Comparison of ENCODE assay signal across 1 cellular context in the genomic region with DNA sequence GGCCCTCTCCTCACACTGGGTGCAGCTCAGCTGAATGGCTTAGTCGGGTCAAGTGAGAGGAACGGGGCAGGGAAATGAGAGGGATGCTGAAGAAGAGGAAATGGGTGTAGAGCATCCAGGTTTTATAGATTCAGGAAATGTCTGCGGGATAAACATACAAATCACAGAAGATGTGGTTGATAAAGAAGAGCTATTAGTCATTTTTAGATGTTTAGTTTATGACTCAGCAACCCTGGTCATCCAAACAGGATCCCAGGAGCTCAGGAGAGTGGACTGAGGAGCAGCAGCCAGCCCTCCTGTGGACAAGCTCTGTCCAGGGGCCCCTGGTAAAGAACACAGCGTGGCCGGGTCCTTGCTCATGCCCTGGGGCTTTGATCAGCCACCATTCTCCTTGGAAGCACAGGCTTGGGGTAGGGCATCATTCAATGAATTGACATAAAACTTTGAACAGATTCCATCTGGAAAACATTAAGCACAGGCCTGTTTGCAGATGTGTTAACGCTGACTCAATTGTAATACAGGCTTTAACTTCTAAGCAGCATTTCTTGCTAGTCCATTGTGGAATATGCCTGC.
TF ChIP-seq lines count a peak whose summit lies in the region.

No MANE protein-coding gene starts in this region.

TF ChIP-seq in K562, 482 proteins besides CTCF, POLR2A, EP300 and RAD21 (continued from another document):
- TF ChIP-seq ZNF592 (IDR thresholded peaks at IDR 0.05) (no peak), HSF4 (CRISPR knock-in tag; IDR thresholded peaks at IDR 0.05; ENCODE audit: borderline replicate concordance) (no peak), FOS (IDR thresholded peaks at IDR 0.05; ENCODE audit: extremely low read depth, insufficient read length) (peak; percentile 36), KDM1A (IDR thresholded peaks at IDR 0.05) (peak; percentile 89 to 93), NR2F6 (CRISPR knock-in tag; IDR thresholded peaks at IDR 0.05) (no peak), SMARCE1 (IDR thresholded peaks at IDR 0.05) (peak; percentile 62; the same call in 1 of the 2 replicates), ZNF134 (CRISPR knock-in tag; conservative IDR thresholded peaks at IDR 0.05) (no peak), POLR2H (tag; IDR thresholded peaks at IDR 0.05; ENCODE audit: low read depth) (no peak), NR0B1 (IDR thresholded peaks at IDR 0.05; ENCODE audit: partially characterized antibody) (no peak), ZNF121 (CRISPR knock-in tag; conservative IDR thresholded peaks at IDR 0.05) (no peak), SP1 (CRISPR knock-in tag; IDR thresholded peaks at IDR 0.05) (no peak), FOSL1 (tag; conservative IDR thresholded peaks at IDR 0.05) (peak; percentile 97), PYGO2 (tag; IDR thresholded peaks at IDR 0.05) (no peak), PHB2 (IDR thresholded peaks at IDR 0.05; ENCODE audit: low read depth) (no peak), ZNF197 (CRISPR knock-in tag; IDR thresholded peaks at IDR 0.05; ENCODE audit: low read depth) (no peak), ZNF316 (IDR thresholded peaks at IDR 0.05) (peak; percentile 11; the same call in 1 of the 2 replicates), MAFK (IDR thresholded peaks at IDR 0.05; ENCODE audit: low read length) (peak; percentile 14; the same call in 1 of the 2 replicates), FOXK2 (conservative IDR thresholded peaks at IDR 0.05 in 1 of 2, IDR thresholded peaks at IDR 0.05 in 1 of 2; ENCODE audit: low read depth in 2 of 2) (no peak)
- TF ChIP-seq, protein P1, sequence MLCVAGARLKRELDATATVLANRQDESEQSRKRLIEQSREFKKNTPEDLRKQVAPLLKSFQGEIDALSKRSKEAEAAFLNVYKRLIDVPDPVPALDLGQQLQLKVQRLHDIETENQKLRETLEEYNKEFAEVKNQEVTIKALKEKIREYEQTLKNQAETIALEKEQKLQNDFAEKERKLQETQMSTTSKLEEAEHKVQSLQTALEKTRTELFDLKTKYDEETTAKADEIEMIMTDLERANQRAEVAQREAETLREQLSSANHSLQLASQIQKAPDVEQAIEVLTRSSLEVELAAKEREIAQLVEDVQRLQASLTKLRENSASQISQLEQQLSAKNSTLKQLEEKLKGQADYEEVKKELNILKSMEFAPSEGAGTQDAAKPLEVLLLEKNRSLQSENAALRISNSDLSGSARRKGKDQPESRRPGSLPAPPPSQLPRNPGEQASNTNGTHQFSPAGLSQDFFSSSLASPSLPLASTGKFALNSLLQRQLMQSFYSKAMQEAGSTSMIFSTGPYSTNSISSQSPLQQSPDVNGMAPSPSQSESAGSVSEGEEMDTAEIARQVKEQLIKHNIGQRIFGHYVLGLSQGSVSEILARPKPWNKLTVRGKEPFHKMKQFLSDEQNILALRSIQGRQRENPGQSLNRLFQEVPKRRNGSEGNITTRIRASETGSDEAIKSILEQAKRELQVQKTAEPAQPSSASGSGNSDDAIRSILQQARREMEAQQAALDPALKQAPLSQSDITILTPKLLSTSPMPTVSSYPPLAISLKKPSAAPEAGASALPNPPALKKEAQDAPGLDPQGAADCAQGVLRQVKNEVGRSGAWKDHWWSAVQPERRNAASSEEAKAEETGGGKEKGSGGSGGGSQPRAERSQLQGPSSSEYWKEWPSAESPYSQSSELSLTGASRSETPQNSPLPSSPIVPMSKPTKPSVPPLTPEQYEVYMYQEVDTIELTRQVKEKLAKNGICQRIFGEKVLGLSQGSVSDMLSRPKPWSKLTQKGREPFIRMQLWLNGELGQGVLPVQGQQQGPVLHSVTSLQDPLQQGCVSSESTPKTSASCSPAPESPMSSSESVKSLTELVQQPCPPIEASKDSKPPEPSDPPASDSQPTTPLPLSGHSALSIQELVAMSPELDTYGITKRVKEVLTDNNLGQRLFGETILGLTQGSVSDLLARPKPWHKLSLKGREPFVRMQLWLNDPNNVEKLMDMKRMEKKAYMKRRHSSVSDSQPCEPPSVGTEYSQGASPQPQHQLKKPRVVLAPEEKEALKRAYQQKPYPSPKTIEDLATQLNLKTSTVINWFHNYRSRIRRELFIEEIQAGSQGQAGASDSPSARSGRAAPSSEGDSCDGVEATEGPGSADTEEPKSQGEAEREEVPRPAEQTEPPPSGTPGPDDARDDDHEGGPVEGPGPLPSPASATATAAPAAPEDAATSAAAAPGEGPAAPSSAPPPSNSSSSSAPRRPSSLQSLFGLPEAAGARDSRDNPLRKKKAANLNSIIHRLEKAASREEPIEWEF (CRISPR knock-in tag; IDR thresholded peaks at IDR 0.05), result no peak
- TF ChIP-seq, protein P2, sequence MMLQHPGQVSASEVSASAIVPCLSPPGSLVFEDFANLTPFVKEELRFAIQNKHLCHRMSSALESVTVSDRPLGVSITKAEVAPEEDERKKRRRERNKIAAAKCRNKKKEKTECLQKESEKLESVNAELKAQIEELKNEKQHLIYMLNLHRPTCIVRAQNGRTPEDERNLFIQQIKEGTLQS (IDR thresholded peaks at IDR 0.05), result peak; percentile 83
- TF ChIP-seq, protein P2 (CRISPR knock-in tag; conservative IDR thresholded peaks at IDR 0.05), result no peak
- TF ChIP-seq, protein P3, sequence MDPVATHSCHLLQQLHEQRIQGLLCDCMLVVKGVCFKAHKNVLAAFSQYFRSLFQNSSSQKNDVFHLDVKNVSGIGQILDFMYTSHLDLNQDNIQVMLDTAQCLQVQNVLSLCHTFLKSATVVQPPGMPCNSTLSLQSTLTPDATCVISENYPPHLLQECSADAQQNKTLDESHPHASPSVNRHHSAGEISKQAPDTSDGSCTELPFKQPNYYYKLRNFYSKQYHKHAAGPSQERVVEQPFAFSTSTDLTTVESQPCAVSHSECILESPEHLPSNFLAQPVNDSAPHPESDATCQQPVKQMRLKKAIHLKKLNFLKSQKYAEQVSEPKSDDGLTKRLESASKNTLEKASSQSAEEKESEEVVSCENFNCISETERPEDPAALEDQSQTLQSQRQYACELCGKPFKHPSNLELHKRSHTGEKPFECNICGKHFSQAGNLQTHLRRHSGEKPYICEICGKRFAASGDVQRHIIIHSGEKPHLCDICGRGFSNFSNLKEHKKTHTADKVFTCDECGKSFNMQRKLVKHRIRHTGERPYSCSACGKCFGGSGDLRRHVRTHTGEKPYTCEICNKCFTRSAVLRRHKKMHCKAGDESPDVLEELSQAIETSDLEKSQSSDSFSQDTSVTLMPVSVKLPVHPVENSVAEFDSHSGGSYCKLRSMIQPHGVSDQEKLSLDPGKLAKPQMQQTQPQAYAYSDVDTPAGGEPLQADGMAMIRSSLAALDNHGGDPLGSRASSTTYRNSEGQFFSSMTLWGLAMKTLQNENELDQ (CRISPR knock-in tag; IDR thresholded peaks at IDR 0.05; ENCODE audit: borderline replicate concordance), result no peak
